Comparison of ENCODE assay signal across 7 cellular contexts in the genomic region with DNA sequence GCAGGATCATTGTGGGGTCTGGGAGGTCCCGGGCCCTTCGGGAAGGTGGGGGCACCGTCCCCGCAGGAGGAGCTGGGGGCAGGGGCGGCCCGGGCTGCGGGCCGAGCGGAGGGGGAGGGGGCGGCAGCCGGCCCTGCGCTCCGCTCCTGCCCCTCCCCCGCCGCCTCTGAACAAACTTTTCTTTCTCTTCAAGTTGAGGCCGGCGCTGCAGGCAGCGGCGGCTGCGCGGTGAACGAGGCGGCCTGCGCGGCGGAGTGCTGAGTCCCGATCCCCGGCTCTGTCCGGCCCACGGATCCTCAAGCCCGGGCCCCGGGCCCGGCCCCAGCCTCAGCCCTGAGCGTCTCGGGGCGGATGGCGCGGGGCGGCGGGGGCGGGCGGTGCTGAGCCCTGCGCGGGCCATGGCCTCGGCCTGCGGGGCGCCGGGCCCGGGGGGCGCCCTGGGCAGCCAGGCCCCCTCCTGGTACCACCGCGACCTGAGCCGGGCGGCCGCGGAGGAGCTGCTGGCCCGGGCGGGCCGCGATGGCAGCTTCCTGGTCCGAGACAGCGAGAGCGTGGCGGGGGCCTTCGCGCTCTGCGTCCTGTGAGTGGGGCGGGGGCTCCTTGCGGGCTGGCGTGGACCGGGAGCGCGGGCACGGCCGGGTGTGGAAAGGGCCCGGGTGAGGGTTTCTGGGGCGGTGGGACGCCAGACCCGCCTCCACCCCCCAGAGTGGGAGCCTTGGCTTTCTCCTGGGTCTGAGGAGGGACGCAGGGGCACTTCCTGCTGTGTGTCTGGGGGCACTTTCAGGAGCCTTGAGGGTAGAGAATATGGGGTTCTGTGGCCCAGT. TPM values are rescaled to one million over a fixed set of nuclear protein-coding genes. Genes with fewer than 3 reads are reported as not detected.
DNase-seq lines count a peak whose midpoint lies in the region; ATAC-seq, FAIRE-seq and TF ChIP-seq lines count a peak whose summit lies in the region.

A gene with protein sequence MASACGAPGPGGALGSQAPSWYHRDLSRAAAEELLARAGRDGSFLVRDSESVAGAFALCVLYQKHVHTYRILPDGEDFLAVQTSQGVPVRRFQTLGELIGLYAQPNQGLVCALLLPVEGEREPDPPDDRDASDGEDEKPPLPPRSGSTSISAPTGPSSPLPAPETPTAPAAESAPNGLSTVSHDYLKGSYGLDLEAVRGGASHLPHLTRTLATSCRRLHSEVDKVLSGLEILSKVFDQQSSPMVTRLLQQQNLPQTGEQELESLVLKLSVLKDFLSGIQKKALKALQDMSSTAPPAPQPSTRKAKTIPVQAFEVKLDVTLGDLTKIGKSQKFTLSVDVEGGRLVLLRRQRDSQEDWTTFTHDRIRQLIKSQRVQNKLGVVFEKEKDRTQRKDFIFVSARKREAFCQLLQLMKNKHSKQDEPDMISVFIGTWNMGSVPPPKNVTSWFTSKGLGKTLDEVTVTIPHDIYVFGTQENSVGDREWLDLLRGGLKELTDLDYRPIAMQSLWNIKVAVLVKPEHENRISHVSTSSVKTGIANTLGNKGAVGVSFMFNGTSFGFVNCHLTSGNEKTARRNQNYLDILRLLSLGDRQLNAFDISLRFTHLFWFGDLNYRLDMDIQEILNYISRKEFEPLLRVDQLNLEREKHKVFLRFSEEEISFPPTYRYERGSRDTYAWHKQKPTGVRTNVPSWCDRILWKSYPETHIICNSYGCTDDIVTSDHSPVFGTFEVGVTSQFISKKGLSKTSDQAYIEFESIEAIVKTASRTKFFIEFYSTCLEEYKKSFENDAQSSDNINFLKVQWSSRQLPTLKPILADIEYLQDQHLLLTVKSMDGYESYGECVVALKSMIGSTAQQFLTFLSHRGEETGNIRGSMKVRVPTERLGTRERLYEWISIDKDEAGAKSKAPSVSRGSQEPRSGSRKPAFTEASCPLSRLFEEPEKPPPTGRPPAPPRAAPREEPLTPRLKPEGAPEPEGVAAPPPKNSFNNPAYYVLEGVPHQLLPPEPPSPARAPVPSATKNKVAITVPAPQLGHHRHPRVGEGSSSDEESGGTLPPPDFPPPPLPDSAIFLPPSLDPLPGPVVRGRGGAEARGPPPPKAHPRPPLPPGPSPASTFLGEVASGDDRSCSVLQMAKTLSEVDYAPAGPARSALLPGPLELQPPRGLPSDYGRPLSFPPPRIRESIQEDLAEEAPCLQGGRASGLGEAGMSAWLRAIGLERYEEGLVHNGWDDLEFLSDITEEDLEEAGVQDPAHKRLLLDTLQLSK (plus strand): TSS at position 181 of the 824 bp plus-strand sequence. CDS start 218 bp downstream, at position 399.

- H3K9me3 ChIP-seq in OCI-LY3 (ENCODE audit: insufficient read depth, low read length) (no peaks in the 10 kb centered on the region), psoas muscle (no peaks in the 10 kb centered on the region)

- peak; percentile 45 for FAIRE-seq in GM12891 (lab: Jason Lieb, UNC)

- H3K36me3 ChIP-seq in OCI-LY3 (replicated peaks; ENCODE audit: low read depth, low read length) (peaks cover 25% of the 10 kb centered on the region), psoas muscle (ENCODE audit: insufficient read depth in 1 of 2, low read depth in 1 of 2) (peaks cover 0 to 28% of the 10 kb centered on the region in 2 donors)

- H3K79me2 ChIP-seq in OCI-LY3 (ENCODE audit: low read length), result peaks cover 33% of the 10 kb centered on the region

- 0 to 1% (median 0%) methylated on average over 48 to 80 of the region's 80 CpGs for WGBS in adipose tissue, 3 donors
- WGBS in psoas muscle, 3 donors, result 2 to 8% (median 3%) methylated on average over 37 to 80 of the region's 80 CpGs

- ATAC-seq in left cardiac atrium (peak; percentile 6 to 7), psoas muscle (peak in 3 of 4 donors; percentile 13 to 25 (median 20)), GM18867 (IDR thresholded peaks at IDR 0.05; ENCODE audit: unreplicated experiment) (no peak), HG03565 (IDR thresholded peaks at IDR 0.05; ENCODE audit: unreplicated experiment) (no peak)

- H3K27ac ChIP-seq in OCI-LY3 (ENCODE audit: low read length) (peak within 1 kb of the TSS; percentile 86), adipose tissue (ENCODE audit: low read depth, low read length) (peak within 1 kb of the TSS; percentile 75), psoas muscle (peak within 1 kb of the TSS; percentile 94)

- H3K9ac ChIP-seq in OCI-LY3 (ENCODE audit: low read length), result peak within 1 kb of the TSS; percentile 99

- H3K4me2 ChIP-seq in OCI-LY3 (ENCODE audit: low read length), result peak within 1 kb of the TSS; percentile 97

- intact Hi-C loops in left cardiac atrium (cut with DNase I), result loop anchor here in 1 of 2 donors (5.0 kb wide), 1 partner anchor 187 kb away; no protein-coding TSS in a partner anchor
- intact Hi-C loops in psoas muscle (cut with DNase I), result loop anchor here in 1 of 2 donors (1.0 to 5.0 kb wide), 3 partner anchors 15 to 208 kb away; a partner anchor contains a TSS

- peaks cover 24% of the 10 kb centered on the region for H4K20me1 ChIP-seq in OCI-LY3 (ENCODE audit: insufficient read depth, low read length)

- H3K4me1 ChIP-seq in OCI-LY3 (ENCODE audit: low read length) (peaks cover 25% of the 10 kb centered on the region), psoas muscle (peaks cover 16% of the 10 kb centered on the region)

- no peak for TF ChIP-seq CTCF in OCI-LY3 (IDR thresholded peaks at IDR 0.05; ENCODE audit: low read depth, low read length)
- TF ChIP-seq CTCF in psoas muscle (IDR thresholded peaks at IDR 0.05), result no peak

- no peaks in the 10 kb centered on the region for H3K27me3 ChIP-seq in OCI-LY3 (ENCODE audit: low read depth, low read length)
- H3K27me3 ChIP-seq in psoas muscle (ENCODE audit: insufficient read depth in 3 of 3, low read length in 2 of 3), result no peaks in the 10 kb centered on the region

- no peak for TF ChIP-seq POLR2A in GM12891 (IDR thresholded peaks at IDR 0.05; ENCODE audit: low read depth, low read length)

- no peak for DNase-seq in GM12891 (ENCODE audit: insufficient read length, low spot score)
- DNase-seq in left cardiac atrium, result peak; percentile 72
- peak; percentile 63 to 78 for DNase-seq in psoas muscle

- H3K4me3 ChIP-seq in OCI-LY3 (ENCODE audit: low read length) (peak within 1 kb of the TSS; percentile 95), psoas muscle (peak within 1 kb of the TSS; percentile 72)

- peak within 1 kb of the TSS; percentile 11; the same call in 1 of the 2 replicates for H2AFZ ChIP-seq in OCI-LY3 (ENCODE audit: low read depth, low read length)

TF ChIP-seq in GM12891, 5 proteins besides CTCF, POLR2A, EP300 and RAD21:
- no peak for TF ChIP-seq POU2F2 (IDR thresholded peaks at IDR 0.05; ENCODE audit: low read depth, low read length)
- TF ChIP-seq PAX5 (IDR thresholded peaks at IDR 0.05; ENCODE audit: insufficient read depth, low read length, severe bottlenecking), result no peak
- no peak for TF ChIP-seq TAF1 (IDR thresholded peaks at IDR 0.05; ENCODE audit: low read depth, low read length)
- no peak for TF ChIP-seq SPI1 (IDR thresholded peaks at IDR 0.05; ENCODE audit: low read depth, low read length)
- no peak for TF ChIP-seq POLR2AphosphoS5 (IDR thresholded peaks at IDR 0.05; ENCODE audit: low read depth, low read length)

RNA-seq across cellular contexts. Expression of the gene that starts here (rescaled TPM):
- 59.5 TPM for polyA plus RNA-seq in GM12891 (2012; ENCODE audit: low read depth, missing spikeins)
- polyA plus RNA-seq in adipose tissue, result 10 to 100 TPM; 37.9 to 77.0 (median 57.4) TPM
- 10 to 100 TPM; 89.5 to 96.4 TPM for total RNA-seq in left cardiac atrium
- 100 to 1,000 TPM in 3 of 4 donors, 10 to 100 TPM in 1; 90.7 to 125 (median 121) TPM for total RNA-seq in psoas muscle
- 10 to 100 TPM; 35.2 to 84.9 (median 60.1) TPM for polyA plus RNA-seq in psoas muscle

Comparison
In these comparisons a context has a peak if more than half of its experiments do, and no peak if none do; other contexts are left out.
1. ATAC-seq: peak in left cardiac atrium (2 of 2) and psoas muscle (3 of 4); none in GM18867 (single experiment) and HG03565 (single experiment).
2. Peak in every context shown above with its lines, with median percentiles within 50 percentile points of each other: H3K27ac ChIP-seq.